ENCODE assay signal across 8 cellular contexts in the genomic region with DNA sequence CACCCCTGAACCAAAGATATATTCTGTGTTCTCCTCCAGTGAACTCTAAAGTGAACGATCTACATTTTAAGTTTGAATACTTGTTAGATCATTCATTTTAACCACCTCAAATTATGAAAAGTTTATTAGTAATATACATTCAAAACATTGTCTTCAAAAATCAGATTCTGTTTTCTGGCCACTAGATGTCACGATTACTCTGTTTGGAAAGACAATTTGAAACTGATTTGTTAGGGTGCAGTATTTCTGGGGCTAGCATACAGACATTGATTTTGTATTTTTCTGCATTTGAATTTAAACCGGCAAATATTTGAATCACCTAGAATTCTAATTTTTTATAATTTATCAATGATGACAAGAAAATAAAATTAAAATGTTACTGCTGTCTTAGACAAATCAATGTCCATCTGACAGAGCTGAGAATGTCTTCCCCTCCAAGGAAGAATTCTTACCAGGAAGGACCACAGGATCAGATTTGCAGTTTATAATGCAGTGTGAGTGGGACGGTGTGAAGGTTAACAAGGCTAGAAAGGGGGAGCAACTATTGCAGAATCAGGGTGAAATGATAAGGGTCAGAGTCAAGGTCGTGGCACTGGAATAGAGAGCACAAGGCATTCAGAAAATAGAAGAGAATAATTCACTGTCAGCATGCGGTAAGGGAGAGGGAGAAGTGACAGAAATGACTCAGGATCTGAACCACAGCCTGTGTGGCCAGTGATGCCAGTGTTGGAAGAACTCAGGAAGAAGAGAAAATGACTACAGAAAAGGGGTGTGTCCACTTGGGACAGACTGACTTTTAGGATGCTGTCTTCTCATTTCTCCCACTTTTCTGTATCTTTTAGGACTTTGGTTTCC.
DNase-seq lines count a peak whose midpoint lies in the region; ATAC-seq and TF ChIP-seq lines count a peak whose summit lies in the region.

No MANE protein-coding gene starts in this region.

- H3K27ac ChIP-seq in lower lobe of right lung = no peak overlapping the region

- H3K4me3 ChIP-seq in lower lobe of right lung (no peak overlapping the region), mucosa of descending colon (no peak overlapping the region)

- no peak for TF ChIP-seq POLR2A in GM18505 (IDR thresholded peaks at IDR 0.05; ENCODE audit: borderline replicate concordance, extremely low read depth, insufficient read depth, insufficient read length)

- intact Hi-C loops in lower lobe of right lung (cut with DNase I) (no loop called here), mucosa of descending colon (cut with DNase I, micrococcal nuclease) (no loop called here)

- ATAC-seq in lower lobe of right lung = no peak
- no peak for ATAC-seq in GM18505 (IDR thresholded peaks at IDR 0.05; ENCODE audit: unreplicated experiment)
- no peak for ATAC-seq in mucosa of descending colon

- H3K4me1 ChIP-seq in lower lobe of right lung (no peaks in the 10 kb centered on the region), mucosa of descending colon (ENCODE audit: low read depth) (no peaks in the 10 kb centered on the region)

- H3K27me3 ChIP-seq in lower lobe of right lung (ENCODE audit: low read depth) = no peaks in the 10 kb centered on the region

- no peaks in the 10 kb centered on the region for H3K36me3 ChIP-seq in lower lobe of right lung
- no peaks in the 10 kb centered on the region for H3K36me3 ChIP-seq in mucosa of descending colon (ENCODE audit: low read depth)

- H3K9me3 ChIP-seq in lower lobe of right lung = no peaks in the 10 kb centered on the region
- no peaks in the 10 kb centered on the region for H3K9me3 ChIP-seq in mucosa of descending colon

- DNase-seq in SIG-M5 treated with dmso at 0.1 percent for 504 hours (lab: John Stamatoyannopoulos, UW; ENCODE audit: unreplicated experiment) = peak; percentile 8
- DNase-seq in SIG-M5 (lab: John Stamatoyannopoulos, UW) = no peak
- DNase-seq in NCI-H2107 treated with DMSO at 0.1 percent for 48 hours (lab: John Stamatoyannopoulos, UW; ENCODE audit: unreplicated experiment) = peak; percentile 11
- peak; percentile 20 for DNase-seq in cerebellum (ENCODE audit: low spot score)
- DNase-seq in lower lobe of right lung = no peak
- no peak for DNase-seq in activated T-cell treated with anti-CD3 and anti-CD28 coated beads for 4 hours
- no peak for DNase-seq in mucosa of descending colon

- TF ChIP-seq CTCF in lower lobe of right lung (IDR thresholded peaks at IDR 0.05) = peak; percentile 44
- TF ChIP-seq CTCF in mucosa of descending colon (IDR thresholded peaks at IDR 0.05) = no peak

Comparison
In these comparisons a context has a peak if more than half of its experiments do, and no peak if none do; other contexts are left out.
1. DNase-seq: peak in SIG-M5 treated with dmso at 0.1 percent for 504 hours (single experiment), NCI-H2107 treated with DMSO at 0.1 percent for 48 hours (single experiment) and cerebellum (single experiment); none in SIG-M5 (single experiment), lower lobe of right lung (single experiment), activated T-cell treated with anti-CD3 and anti-CD28 coated beads for 4 hours (single experiment) and mucosa of descending colon (0 of 3).